Comparison of ENCODE assay signal across 25 cellular contexts in the genomic region with DNA sequence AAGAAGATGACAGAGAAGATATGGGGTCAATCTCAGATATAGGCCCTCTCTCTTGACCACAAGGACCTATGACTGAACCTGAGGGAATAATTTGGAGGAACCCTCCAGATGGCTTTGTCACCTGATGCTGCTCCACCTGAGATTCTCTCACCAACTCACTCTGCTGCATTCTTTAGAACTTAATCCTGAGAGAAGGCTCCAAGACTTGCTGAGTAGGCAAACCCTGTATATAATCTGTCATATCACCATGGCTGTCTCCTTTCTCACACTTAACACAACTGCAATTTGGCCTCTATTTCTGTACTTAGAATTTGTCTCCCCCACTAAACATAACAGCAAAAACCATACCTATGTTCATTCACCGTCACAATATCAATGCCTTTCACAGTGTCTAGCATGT.
A peak's percentile ranks its signal among the peaks of the same experiment; 100 is the strongest.
DNase-seq lines count a peak whose midpoint lies in the region; ATAC-seq, FAIRE-seq and TF ChIP-seq lines count a peak whose summit lies in the region.
"Had no signal": no experiment of that assay in that cellular context is flagged by ENCODE, and none has a peak within 500 bp of the region (broad histone marks: within the 10 kb centered on the region; RNA-seq: fewer than 3 reads in every experiment).

No MANE protein-coding gene starts in this region.

- H3K27ac ChIP-seq in GM23338 (ENCODE audit: low read depth) = no peak overlapping the region
- H3K27ac ChIP-seq: A549; BLaER1 treated with 17β-estradiol and CSF1 and Interleukin-3, amounts not matched to agents 10 nM and 100 nM; GM23248 had no signal

- no peak for FAIRE-seq in bronchial epithelial cell (lab: Jason Lieb, UNC)
- FAIRE-seq: A549, D721Med, GM12878, GM19239 had no signal

- no peaks in the 10 kb centered on the region for H3K36me3 ChIP-seq in GM23338 (ENCODE audit: insufficient read depth)
- no peaks in the 10 kb centered on the region for H3K36me3 ChIP-seq in bronchial epithelial cell (ENCODE audit: control insufficient read depth, insufficient read depth, low read length)
- H3K36me3 ChIP-seq: BE2C; BLaER1 treated with 17β-estradiol and CSF1 and Interleukin-3, amounts not matched to agents 10 nM and 100 nM had no signal

- H4K20me1 ChIP-seq in GM23338 (replicated peaks; ENCODE audit: insufficient read depth) = no peaks in the 10 kb centered on the region
- H4K20me1 ChIP-seq: BLaER1 treated with 17β-estradiol and CSF1 and Interleukin-3, amounts not matched to agents 10 nM and 100 nM had no signal

- H3F3A ChIP-seq in GM23338 (replicated peaks; ENCODE audit: low read depth) = no peaks in the 10 kb centered on the region

- no peak overlapping the region for H3K4me3 Mint-ChIP-seq in GM23338
- H3K4me3 Mint-ChIP-seq: CD14-positive monocyte; CD4-positive, alpha-beta T cell; CD8-positive, alpha-beta memory T cell; H9 had no signal

- ATAC-seq in GM23338 (no peak), sciatic nerve (no peak), HG03025 (IDR thresholded peaks at IDR 0.05; ENCODE audit: low FRiP score, unreplicated experiment) (no peak)
- ATAC-seq: A549, GM12878, HCT116 had no signal

- no peak for TF ChIP-seq CTCF in GM23338 (conservative IDR thresholded peaks at IDR 0.05; ENCODE audit: low read depth in 2 of 2)
- TF ChIP-seq CTCF in bronchial epithelial cell (IDR thresholded peaks at IDR 0.05; ENCODE audit: insufficient read depth, low read length, severe bottlenecking) = no peak
- TF ChIP-seq CTCF in lower leg skin (IDR thresholded peaks at IDR 0.05) = no peak

- H3K4me2 ChIP-seq in GM23338 = no peak overlapping the region
- H3K4me2 ChIP-seq: A549; BLaER1 treated with 17β-estradiol and CSF1 and Interleukin-3, amounts not matched to agents 10 nM and 100 nM had no signal

- intact Hi-C loops in sciatic nerve (cut with DNase I) = no loop called here
- intact Hi-C loops in lower leg skin (cut with DNase I; ENCODE audit: low total_unique reads) = no loop called here

- H3K9me3 Mint-ChIP-seq in GM23338 = peaks cover 12% of the 10 kb centered on the region; the same call in 2 of the 3 replicates

- H3K27me3 Mint-ChIP-seq in GM23338 (ENCODE audit: insufficient read depth, low read depth, poor library complexity) = peaks cover 1% of the 10 kb centered on the region

- H3K79me2 ChIP-seq in GM23338 (replicated peaks; ENCODE audit: insufficient read depth) = no peaks in the 10 kb centered on the region

- H3K27ac Mint-ChIP-seq in GM23338 = no peak overlapping the region
- H3K27ac Mint-ChIP-seq: CD14-positive monocyte; CD4-positive, alpha-beta T cell; CD8-positive, alpha-beta memory T cell; H9 had no signal

- DNase-seq in GM23338 (ENCODE audit: low spot score) (no peak), NCI-H69 (lab: John Stamatoyannopoulos, UW) (peak; percentile 50), bronchial epithelial cell (ENCODE audit: low read depth) (peak; percentile 8), sciatic nerve (ENCODE audit: low spot score) (no peak), lower leg skin (ENCODE audit: low spot score in 2 of 2) (no peak)
- DNase-seq: 8988T; ACHN; AML-193; BE2C; CD4-positive, alpha-beta T cell; CD8-positive, alpha-beta memory T cell; DMS 273 treated with DMSO at 0.1 percent for 48 hours; DMS79; EL; GDM1; GM23248; H9 had no signal

- H2AFZ ChIP-seq in GM23338 = peak overlapping the region; percentile 91
- H2AFZ ChIP-seq: GM23248 had no signal

- H3K4me3 ChIP-seq in GM23338 (no peak overlapping the region), bronchial epithelial cell (ENCODE audit: low read depth, low read length) (no peak overlapping the region), lower leg skin (ENCODE audit: low read depth, poor library complexity, severe bottlenecking) (no peak overlapping the region)
- H3K4me3 ChIP-seq: A549; BLaER1 treated with 17β-estradiol and CSF1 and Interleukin-3, amounts not matched to agents 10 nM and 100 nM; GM12878; GM23248 had no signal

- no peaks in the 10 kb centered on the region; the same call in 2 of the 3 replicates for H3K36me3 Mint-ChIP-seq in GM23338 (ENCODE audit: low read depth)
- H3K36me3 Mint-ChIP-seq: CD14-positive monocyte; CD8-positive, alpha-beta memory T cell had no signal

- peaks cover 4% of the 10 kb centered on the region; the same call in 1 of the 2 replicates for H3K4me1 ChIP-seq in GM23338 (ENCODE audit: insufficient read depth)
- H3K4me1 ChIP-seq: A549, BE2C had no signal

- no peaks in the 10 kb centered on the region for H3K27me3 ChIP-seq in GM23338 (ENCODE audit: insufficient read depth)
- no peaks in the 10 kb centered on the region for H3K27me3 ChIP-seq in bronchial epithelial cell (ENCODE audit: control insufficient read depth, insufficient read depth, low read length)
- H3K27me3 ChIP-seq: BE2C; BLaER1 treated with 17β-estradiol and CSF1 and Interleukin-3, amounts not matched to agents 10 nM and 100 nM had no signal

- H3K9me2 ChIP-seq in GM23338 (ENCODE audit: insufficient read depth) = peaks cover 6% of the 10 kb centered on the region; the same call in 1 of the 2 replicates

- H3K4me1 Mint-ChIP-seq in GM23338 = no peaks in the 10 kb centered on the region
- H3K4me1 Mint-ChIP-seq: CD8-positive, alpha-beta memory T cell; H9 had no signal

- WGBS in lower leg skin, 2 donors = 92 to 95% methylated on average over 1 of the region's 1 CpG

- no peak for TF ChIP-seq POLR2A in lower leg skin (IDR thresholded peaks at IDR 0.05)

TF ChIP-seq in GM23338, 12 proteins besides CTCF, POLR2A, EP300 and RAD21 (continues in another document):
- no peak for TF ChIP-seq JUNB (IDR thresholded peaks at IDR 0.05; ENCODE audit: unreplicated experiment)
- no peak for TF ChIP-seq EZH2 (IDR thresholded peaks at IDR 0.05; ENCODE audit: low read depth, unreplicated experiment)
- TF ChIP-seq, protein P1, sequence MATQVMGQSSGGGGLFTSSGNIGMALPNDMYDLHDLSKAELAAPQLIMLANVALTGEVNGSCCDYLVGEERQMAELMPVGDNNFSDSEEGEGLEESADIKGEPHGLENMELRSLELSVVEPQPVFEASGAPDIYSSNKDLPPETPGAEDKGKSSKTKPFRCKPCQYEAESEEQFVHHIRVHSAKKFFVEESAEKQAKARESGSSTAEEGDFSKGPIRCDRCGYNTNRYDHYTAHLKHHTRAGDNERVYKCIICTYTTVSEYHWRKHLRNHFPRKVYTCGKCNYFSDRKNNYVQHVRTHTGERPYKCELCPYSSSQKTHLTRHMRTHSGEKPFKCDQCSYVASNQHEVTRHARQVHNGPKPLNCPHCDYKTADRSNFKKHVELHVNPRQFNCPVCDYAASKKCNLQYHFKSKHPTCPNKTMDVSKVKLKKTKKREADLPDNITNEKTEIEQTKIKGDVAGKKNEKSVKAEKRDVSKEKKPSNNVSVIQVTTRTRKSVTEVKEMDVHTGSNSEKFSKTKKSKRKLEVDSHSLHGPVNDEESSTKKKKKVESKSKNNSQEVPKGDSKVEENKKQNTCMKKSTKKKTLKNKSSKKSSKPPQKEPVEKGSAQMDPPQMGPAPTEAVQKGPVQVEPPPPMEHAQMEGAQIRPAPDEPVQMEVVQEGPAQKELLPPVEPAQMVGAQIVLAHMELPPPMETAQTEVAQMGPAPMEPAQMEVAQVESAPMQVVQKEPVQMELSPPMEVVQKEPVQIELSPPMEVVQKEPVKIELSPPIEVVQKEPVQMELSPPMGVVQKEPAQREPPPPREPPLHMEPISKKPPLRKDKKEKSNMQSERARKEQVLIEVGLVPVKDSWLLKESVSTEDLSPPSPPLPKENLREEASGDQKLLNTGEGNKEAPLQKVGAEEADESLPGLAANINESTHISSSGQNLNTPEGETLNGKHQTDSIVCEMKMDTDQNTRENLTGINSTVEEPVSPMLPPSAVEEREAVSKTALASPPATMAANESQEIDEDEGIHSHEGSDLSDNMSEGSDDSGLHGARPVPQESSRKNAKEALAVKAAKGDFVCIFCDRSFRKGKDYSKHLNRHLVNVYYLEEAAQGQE (IDR thresholded peaks at IDR 0.05; ENCODE audit: unreplicated experiment) = no peak
- TF ChIP-seq EZH2phosphoT487 (IDR thresholded peaks at IDR 0.05; ENCODE audit: unreplicated experiment) = no peak
- no peak for TF ChIP-seq POLR2AphosphoS5 (IDR thresholded peaks at IDR 0.05; ENCODE audit: low read depth)
- TF ChIP-seq, protein P2, sequence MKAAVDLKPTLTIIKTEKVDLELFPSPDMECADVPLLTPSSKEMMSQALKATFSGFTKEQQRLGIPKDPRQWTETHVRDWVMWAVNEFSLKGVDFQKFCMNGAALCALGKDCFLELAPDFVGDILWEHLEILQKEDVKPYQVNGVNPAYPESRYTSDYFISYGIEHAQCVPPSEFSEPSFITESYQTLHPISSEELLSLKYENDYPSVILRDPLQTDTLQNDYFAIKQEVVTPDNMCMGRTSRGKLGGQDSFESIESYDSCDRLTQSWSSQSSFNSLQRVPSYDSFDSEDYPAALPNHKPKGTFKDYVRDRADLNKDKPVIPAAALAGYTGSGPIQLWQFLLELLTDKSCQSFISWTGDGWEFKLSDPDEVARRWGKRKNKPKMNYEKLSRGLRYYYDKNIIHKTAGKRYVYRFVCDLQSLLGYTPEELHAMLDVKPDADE (IDR thresholded peaks at IDR 0.05) = no peak
- no peak for TF ChIP-seq STAT1 (IDR thresholded peaks at IDR 0.05; ENCODE audit: unreplicated experiment)
- TF ChIP-seq NANOG (IDR thresholded peaks at IDR 0.05; ENCODE audit: borderline replicate concordance) = no peak

Comparison
In these comparisons a context has a peak if more than half of its experiments do, and no peak if none do; other contexts are left out.
1. DNase-seq: peak in NCI-H69 (single experiment) and bronchial epithelial cell (single experiment); none in GM23338 (single experiment), sciatic nerve (single experiment) and lower leg skin (0 of 2).